ENCODE assay signal across 17 cellular contexts in the genomic region with DNA sequence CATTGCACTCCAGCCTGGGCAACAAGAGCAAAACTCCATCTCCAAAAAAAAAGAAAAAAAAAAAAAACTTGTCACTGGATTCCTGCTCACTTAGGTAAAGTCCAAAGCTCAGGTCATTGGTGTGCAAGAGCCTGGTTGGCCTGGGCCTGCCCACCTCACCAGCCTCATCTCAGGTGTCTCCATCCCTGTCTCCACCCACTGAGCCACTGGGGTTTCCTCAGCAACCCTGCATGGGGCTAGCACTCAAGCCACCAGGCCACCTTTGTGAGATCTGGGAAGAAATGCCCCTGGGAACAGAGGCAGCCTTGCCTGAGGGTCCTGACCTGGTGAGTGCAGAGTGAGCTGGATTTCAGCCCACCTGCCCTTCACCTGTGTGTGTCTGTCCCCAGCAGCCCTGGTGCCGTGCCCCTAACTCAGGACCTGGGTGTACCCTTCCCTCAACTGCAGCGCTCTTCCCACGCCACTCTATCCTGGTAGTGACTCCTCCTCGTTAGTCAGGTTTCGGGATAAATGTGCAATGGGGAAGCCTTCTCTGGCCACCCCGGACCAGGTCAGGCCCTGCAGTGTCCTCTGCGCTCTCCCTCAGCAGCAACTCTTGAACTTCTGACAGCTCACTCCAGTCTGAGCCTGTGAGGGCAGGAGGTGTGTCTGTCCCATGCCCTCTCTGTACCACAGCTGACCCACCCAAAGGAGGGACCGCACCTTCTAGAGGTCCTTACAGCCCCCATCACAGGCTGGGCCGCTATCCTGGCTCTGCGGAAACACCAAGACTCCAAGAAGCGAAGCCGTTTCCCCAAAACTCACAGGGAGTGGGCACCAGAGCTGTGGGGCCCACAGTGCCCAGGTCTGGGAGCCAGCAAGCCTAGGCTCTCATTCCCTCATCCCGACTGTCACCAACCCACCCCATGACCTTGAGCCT. TPM values are rescaled to one million over a fixed set of nuclear protein-coding genes. Genes with fewer than 3 reads are reported as not detected.
A peak's percentile ranks its signal among the peaks of the same experiment; 100 is the strongest.
DNase-seq lines count a peak whose midpoint lies in the region; ATAC-seq and TF ChIP-seq lines count a peak whose summit lies in the region.
"Had no signal": no experiment of that assay in that cellular context is flagged by ENCODE, and none has a peak within 500 bp of the region (broad histone marks: within the 10 kb centered on the region; RNA-seq: fewer than 3 reads in every experiment).

No MANE protein-coding gene starts in this region.

- POLR2A ChIA-PET in SK-N-SH (lab: Yijun Ruan, JAX) (no interaction called here), Caco-2 (lab: Charles Lee) (no interaction called here)

- TF ChIP-seq EP300 in SK-N-SH (IDR thresholded peaks at IDR 0.05; ENCODE audit: borderline replicate concordance in 1 of 2, low read depth in 1 of 2, low read length in 1 of 2) = no peak

- H3K79me2 ChIP-seq in SK-N-SH (ENCODE audit: insufficient read depth) (no peaks in the 10 kb centered on the region), hepatocyte (no peaks in the 10 kb centered on the region)

- H3K27me3 Mint-ChIP-seq in Caco-2 (ENCODE audit: insufficient read depth, unreplicated experiment) = no peaks in the 10 kb centered on the region

- peaks cover 33% of the 10 kb centered on the region for H3K4me1 Mint-ChIP-seq in Caco-2 (ENCODE audit: low read depth, unreplicated experiment)

- H3K4me3 Mint-ChIP-seq in Caco-2 (ENCODE audit: unreplicated experiment) = no peak overlapping the region

- no peaks in the 10 kb centered on the region for H3K36me3 ChIP-seq in SK-N-SH (replicated peaks in 1 of 2; ENCODE audit: control insufficient read depth in 1 of 2, insufficient read depth in 2 of 2, low read length in 1 of 2)
- H3K36me3 ChIP-seq in Caco-2 (ENCODE audit: control insufficient read depth, insufficient read depth, low read length) = no peaks in the 10 kb centered on the region
- H3K36me3 ChIP-seq in hepatocyte (replicated peaks; ENCODE audit: insufficient read depth, low read depth) = no peaks in the 10 kb centered on the region
- no peaks in the 10 kb centered on the region for H3K36me3 ChIP-seq in neuronal stem cell (replicated peaks in 1 of 2; ENCODE audit: control insufficient read depth in 2 of 2, insufficient read depth in 2 of 2, low read length in 2 of 2)
- H3K36me3 ChIP-seq: HAP-1 had no signal

- H3K23ac ChIP-seq in neuronal stem cell (ENCODE audit: low read depth, low read length, poor library complexity) = no peak overlapping the region

- H3K4ac ChIP-seq in neuronal stem cell (ENCODE audit: low read length) = no peak overlapping the region

- H2BK15ac ChIP-seq in neuronal stem cell (ENCODE audit: low read length) = no peak overlapping the region

- ATAC-seq in SK-N-SH treated with all-trans-retinoic acid at 6 μM for 48 hours = no peak
- ATAC-seq: K562 had no signal

- peak overlapping the region; percentile 60 for H2AK5ac ChIP-seq in neuronal stem cell (ENCODE audit: low read depth, low read length)

- TF ChIP-seq CTCF in SK-N-SH (IDR thresholded peaks at IDR 0.05) = no peak
- no peak for TF ChIP-seq CTCF in Caco-2 (IDR thresholded peaks at IDR 0.05; ENCODE audit: insufficient read depth in 1 of 2, low read depth in 1 of 2, low read length in 1 of 2, severe bottlenecking in 1 of 2, unreplicated experiment in 1 of 2)
- no peak for TF ChIP-seq CTCF in hepatocyte (IDR thresholded peaks at IDR 0.05; ENCODE audit: poor library complexity)

- H3K14ac ChIP-seq in neuronal stem cell (ENCODE audit: low read length) = no peak overlapping the region

- H3K79me1 ChIP-seq in neuronal stem cell (ENCODE audit: low read depth, low read length) = no peaks in the 10 kb centered on the region

- H3K27me3 ChIP-seq in SK-N-SH (ENCODE audit: insufficient read depth) (no peaks in the 10 kb centered on the region), Caco-2 (replicated peaks; ENCODE audit: control insufficient read depth, insufficient read depth, low read length) (no peaks in the 10 kb centered on the region), hepatocyte (no peaks in the 10 kb centered on the region), neuronal stem cell (ENCODE audit: control insufficient read depth in 3 of 3, insufficient read depth in 3 of 3, low read depth in 1 of 3, low read length in 3 of 3) (peaks cover 0 to 23% (median 0%) of the 10 kb centered on the region in 3 experiments)

- H3K4me2 ChIP-seq in SK-N-SH = no peak overlapping the region
- H3K4me2 ChIP-seq in hepatocyte = no peak overlapping the region
- H3K4me2 ChIP-seq in neuronal stem cell (ENCODE audit: insufficient read depth, low read length, poor library complexity, severe bottlenecking) = no peak overlapping the region

- 83% methylated on average over 7 of the region's 13 CpGs for WGBS in SK-N-SH (ENCODE audit: low lambda C conversion rate)
- WGBS in hepatocyte (ENCODE audit: low lambda C conversion rate, missing lambda C conversion rate) = 91% methylated on average over 13 of the region's 13 CpGs
- WGBS in neuronal stem cell (ENCODE audit: extremely low coverage in 2 of 2, insufficient read length in 2 of 2, insufficient replicate concordance in 1 of 2), 2 donors = no CpG with 5 or more reads among the region's 13 CpGs

- no peak for TF ChIP-seq RAD21 in SK-N-SH (IDR thresholded peaks at IDR 0.05; ENCODE audit: low read length)

- no peak overlapping the region for H2BK5ac ChIP-seq in neuronal stem cell (ENCODE audit: low read length)

- peak overlapping the region; percentile 98 for H3K27ac Mint-ChIP-seq in Caco-2 (ENCODE audit: unreplicated experiment)

- intact Hi-C loops in Caco-2 (cut with micrococcal nuclease; ENCODE audit: unreplicated experiment) = no loop called here

- H3K9me2 ChIP-seq in SK-N-SH (no peaks in the 10 kb centered on the region), hepatocyte (replicated peaks; ENCODE audit: insufficient read depth) (no peaks in the 10 kb centered on the region)

- CTCF ChIA-PET in SK-N-SH (lab: Yijun Ruan, JAX) = interaction anchor here (1.6 to 10.7 kb wide), 2 partner anchors 5 to 11 kb away, joined by 4 to 143 read pairs; no protein-coding TSS in a partner anchor
- CTCF ChIA-PET in Caco-2 (lab: Charles Lee) = interaction anchor here (1.2 kb wide), 1 partner anchor 7 kb away, joined by 5 read pairs; no protein-coding TSS in a partner anchor

- no peak overlapping the region for H4K8ac ChIP-seq in neuronal stem cell (ENCODE audit: low read depth, low read length)

- H4K20me1 ChIP-seq in SK-N-SH (ENCODE audit: insufficient read depth) (no peaks in the 10 kb centered on the region), hepatocyte (ENCODE audit: insufficient read depth, poor library complexity, severe bottlenecking) (no peaks in the 10 kb centered on the region)

- H2AFZ ChIP-seq in SK-N-SH (ENCODE audit: low read depth) = no peak overlapping the region
- no peak overlapping the region for H2AFZ ChIP-seq in hepatocyte
- no peak overlapping the region for H2AFZ ChIP-seq in neuronal stem cell (ENCODE audit: low read length)

- H3K27ac ChIP-seq in SK-N-SH (ENCODE audit: low read depth in 2 of 2, low read length in 1 of 2) (no peak overlapping the region), hepatocyte (no peak overlapping the region), neuronal stem cell (replicated peaks; ENCODE audit: low read length) (no peak overlapping the region)
- H3K27ac ChIP-seq: C4-2B had no signal

- H3K9me3 ChIP-seq in SK-N-SH = no peaks in the 10 kb centered on the region
- no peaks in the 10 kb centered on the region; the same call in 1 of the 2 replicates for H3K9me3 ChIP-seq in Caco-2
- no peaks in the 10 kb centered on the region for H3K9me3 ChIP-seq in hepatocyte (ENCODE audit: low read depth)
- H3K9me3 ChIP-seq in neuronal stem cell (replicated peaks in 1 of 2; ENCODE audit: control insufficient read depth in 2 of 2, insufficient read depth in 1 of 2, low read depth in 1 of 2, low read length in 2 of 2) = no peaks in the 10 kb centered on the region
- H3K9me3 ChIP-seq: HAP-1 had no signal

- no peak overlapping the region for H3K9ac ChIP-seq in SK-N-SH
- no peak overlapping the region for H3K9ac ChIP-seq in neuronal stem cell (ENCODE audit: low read depth, low read length, poor library complexity)

- H3K4me1 ChIP-seq in SK-N-SH (ENCODE audit: control insufficient read depth in 1 of 2, insufficient read depth in 2 of 2, low read depth in 1 of 2, low read length in 1 of 2) (no peaks in the 10 kb centered on the region), Caco-2 (peaks cover 58% of the 10 kb centered on the region), hepatocyte (ENCODE audit: insufficient read depth) (peaks cover 11% of the 10 kb centered on the region), neuronal stem cell (ENCODE audit: control insufficient read depth in 2 of 2, insufficient read depth in 1 of 2, low read depth in 1 of 2, low read length in 2 of 2) (no peaks in the 10 kb centered on the region)
- H3K4me1 ChIP-seq: HAP-1 had no signal

- H2BK120ac ChIP-seq in neuronal stem cell (ENCODE audit: low read depth, low read length) = no peak overlapping the region

- peaks cover 43% of the 10 kb centered on the region for H3K36me3 Mint-ChIP-seq in Caco-2 (ENCODE audit: insufficient read depth, unreplicated experiment)

- no TSS peak for BruUV-seq in Caco-2 (replicated peaks; lab: Mats Ljungman, UMichigan)

- H3K4me3 ChIP-seq in SK-N-SH (ENCODE audit: low read depth in 2 of 2, low read length in 1 of 2) (no peak overlapping the region), Caco-2 (ENCODE audit: low read depth, low read length) (no peak overlapping the region), hepatocyte (no peak overlapping the region), neuronal stem cell (ENCODE audit: low read length in 2 of 2) (no peak overlapping the region)
- H3K4me3 ChIP-seq: HAP-1, K562 had no signal

- DNase-seq in SK-N-SH = peak; percentile 2
- DNase-seq in Caco-2 = peak; percentile 43 to 68
- peak; percentile 45 for DNase-seq in hepatocyte (ENCODE audit: low spot score)
- no peak for DNase-seq in neuronal stem cell (ENCODE audit: low spot score)
- no peak for DNase-seq in activated gamma-delta T cell (lab: John Stamatoyannopoulos, UW)
- DNase-seq in activated CD4-positive, CD25-positive, alpha-beta regulatory T cell treated with anti-CD3 and anti-CD28 coated beads, Interleukin-2, amount 50 U/mL, for 72 hours = no peak
- no peak for DNase-seq in NCI-H510A treated with DMSO at 0.1 percent for 48 hours (lab: John Stamatoyannopoulos, UW)
- DNase-seq: DMS79 treated with DMSO at 0.1 percent for 48 hours, NCI-H1436, NCI-H2029 treated with DMSO at 0.1 percent for 48 hours, NCI-H510A had no signal

- H3K18ac ChIP-seq in neuronal stem cell (ENCODE audit: low read length) = no peak overlapping the region

- no peaks in the 10 kb centered on the region for H3F3A ChIP-seq in SK-N-SH (replicated peaks; ENCODE audit: insufficient read depth)

- no peak overlapping the region for H4K91ac ChIP-seq in neuronal stem cell (ENCODE audit: low read depth, low read length, poor library complexity)

- H2BK12ac ChIP-seq in neuronal stem cell (ENCODE audit: low read length) = no peak overlapping the region

- no peaks in the 10 kb centered on the region for H3K9me3 Mint-ChIP-seq in Caco-2 (ENCODE audit: unreplicated experiment)

RNA-seq across cellular contexts. Expression of a gene that starts 3.3 kb away (rescaled TPM):
- polyA plus RNA-seq in SK-N-SH (2012; rRNA removed) (not detected in 2 replicates), hepatocyte (0.71 TPM in 1 of 2 replicates, not detected in the other)
- polyA plus RNA-seq in SK-N-SH (2012; cell fraction: cytosol; rRNA removed) = not detected in 2 replicates
- polyA plus RNA-seq in SK-N-SH (2012; cell fraction: nucleus; rRNA removed) = not detected in 2 replicates
- total RNA-seq in Caco-2 (2022) (3.8 and 6.1 TPM in 2 replicates), hepatocyte (0.37 TPM in 1 of 2 replicates, not detected in the other)
- polyA plus RNA-seq in neuronal stem cell (2013, experiment 1 of 2) = not detected
- not detected for polyA plus RNA-seq in neuronal stem cell (2013, experiment 2 of 2)
- total RNA-seq: RPMI7951 had no signal

RNA-seq across cellular contexts. Expression of a gene that starts 45.5 kb away (rescaled TPM):
- polyA plus RNA-seq in SK-N-SH (2012; rRNA removed) = not detected in 2 replicates
- not detected in 2 replicates for polyA plus RNA-seq in SK-N-SH (2012; cell fraction: cytosol; rRNA removed)
- not detected in 2 replicates for polyA plus RNA-seq in SK-N-SH (2012; cell fraction: nucleus; rRNA removed)
- total RNA-seq in Caco-2 (2022) = 12.2 and 15.2 TPM in 2 replicates
- 0.08 and 0.13 TPM in 2 replicates for total RNA-seq in hepatocyte
- polyA plus RNA-seq in hepatocyte = 0.68 TPM in 1 of 2 replicates, not detected in the other
- 0.03 TPM for polyA plus RNA-seq in neuronal stem cell (2013, experiment 1 of 2)
- 0.01 TPM for polyA plus RNA-seq in neuronal stem cell (2013, experiment 2 of 2)
- total RNA-seq: A172, RPMI7951 had no signal

RNA-seq across cellular contexts. Expression of a gene that starts 49.3 kb away (rescaled TPM):
- polyA plus RNA-seq in SK-N-SH (2012; rRNA removed) (not detected in 2 replicates), hepatocyte (3.9 and 7.3 TPM in 2 replicates)
- not detected in 2 replicates for polyA plus RNA-seq in SK-N-SH (2012; cell fraction: cytosol; rRNA removed)
- polyA plus RNA-seq in SK-N-SH (2012; cell fraction: nucleus; rRNA removed) = not detected in 2 replicates
- total RNA-seq in Caco-2 (2022) (not detected in 2 replicates), hepatocyte (0.83 and 2.6 TPM in 2 replicates)
- not detected for polyA plus RNA-seq in neuronal stem cell (2013, experiment 1 of 2)
- not detected for polyA plus RNA-seq in neuronal stem cell (2013, experiment 2 of 2)
- total RNA-seq: A172, RPMI7951 had no signal
- polyA plus RNA-seq: K562 had no signal

Comparison
In these comparisons a context has a peak if more than half of its experiments do, and no peak if none do; other contexts are left out.
1. DNase-seq: peak in SK-N-SH (single experiment), Caco-2 (2 of 2) and hepatocyte (single experiment); none in neuronal stem cell (single experiment), activated gamma-delta T cell (single experiment), activated CD4-positive, CD25-positive, alpha-beta regulatory T cell treated with anti-CD3 and anti-CD28 coated beads, Interleukin-2, amount 50 U/mL, for 72 hours (single experiment) and NCI-H510A treated with DMSO at 0.1 percent for 48 hours (single experiment).
2. RNA of a gene that starts 45.5 kb away (total RNA-seq): 12.2 to 15.2 TPM in Caco-2; 0.08 to 0.13 TPM in hepatocyte; every median in the first group is over 10 times any median in the second.